In genomic region chr14:21989090-21989489, GRCh38 we compare ENCODE assay signal across 24 cellular contexts.
DNase-seq lines count a peak whose midpoint lies in the region; ATAC-seq and TF ChIP-seq lines count a peak whose summit lies in the region.
"Had no signal": no experiment of that assay in that cellular context is flagged by ENCODE, and none has a peak within 500 bp of the region (broad histone marks: within the 10 kb centered on the region; RNA-seq: fewer than 3 reads in every experiment).

No MANE protein-coding gene starts in this region.

- H3K27me3 Mint-ChIP-seq in activated naive CD4-positive, alpha-beta T cell treated with anti-CD3 and anti-CD28 coated beads, Interleukin-2, amount 50 U/mL, for 24 hours = no peaks in the 10 kb centered on the region
- H3K27me3 Mint-ChIP-seq in activated naive CD8-positive, alpha-beta T cell treated with anti-CD3 and anti-CD28 coated beads for 36 hours = no peaks in the 10 kb centered on the region
- no peaks in the 10 kb centered on the region for H3K27me3 Mint-ChIP-seq in stimulated activated naive CD8-positive, alpha-beta T cell treated with anti-CD3 and anti-CD28 coated beads, Interleukin-15, amount 100 ng/mL, for 72 hours

- H3K4me1 ChIP-seq in SK-N-SH (ENCODE audit: control insufficient read depth in 1 of 2, insufficient read depth in 2 of 2, low read depth in 1 of 2, low read length in 1 of 2) = no peaks in the 10 kb centered on the region
- H3K4me1 ChIP-seq: adrenal gland, breast epithelium, colonic mucosa, esophagus muscularis mucosa, SJSA1, suprapubic skin had no signal

- DNase-seq in activated naive CD4-positive, alpha-beta T cell treated with anti-CD3 and anti-CD28 coated beads, Interleukin-2, amount 50 U/mL, for 16 hours = no peak
- no peak for DNase-seq in SK-N-SH
- no peak for DNase-seq in activated naive CD8-positive, alpha-beta T cell treated with anti-CD3 and anti-CD28 coated beads for 36 hours
- DNase-seq in stimulated activated naive CD8-positive, alpha-beta T cell treated with anti-CD3 and anti-CD28 coated beads, Interleukin-15, amount 100 ng/mL, for 72 hours = no peak
- DNase-seq: activated CD8-positive, alpha-beta memory T cell treated with anti-CD3 and anti-CD28 coated beads, Interleukin-2, amount 50 U/mL, for 48 hours; adrenal gland; colonic mucosa; DMS53; GF-D8; HCEC 1CT; IMR-90; NCI-H1092 treated with DMSO at 0.1 percent for 48 hours; NCI-H2029; NCI-H446 treated with DMSO at 0.1 percent for 48 hours; NK-92 treated with Interleukin-12 subunit alpha and Interleukin-12 subunit beta, amount 100 ng/mL, for 24 hours; posterior cingulate gyrus had no signal

- H3K27ac ChIP-seq in SK-N-SH (ENCODE audit: low read depth in 2 of 2, low read length in 1 of 2) = no peak overlapping the region
- H3K27ac ChIP-seq: adrenal gland, breast epithelium, colonic mucosa, esophagus muscularis mucosa, SJSA1, suprapubic skin had no signal

- peak overlapping the region in 1 of 2 experiments; percentile 27; a peak in 1 of 4 replicates for H3K4me3 ChIP-seq in SK-N-SH (ENCODE audit: low read depth in 2 of 2, low read length in 1 of 2)
- H3K4me3 ChIP-seq: adrenal gland, breast epithelium, colonic mucosa, esophagus muscularis mucosa, SJSA1, suprapubic skin had no signal

- H4K20me1 ChIP-seq in SK-N-SH (ENCODE audit: insufficient read depth) = no peaks in the 10 kb centered on the region

- H2AFZ ChIP-seq in SK-N-SH (ENCODE audit: low read depth) = no peak overlapping the region

- H3K36me3 ChIP-seq in SK-N-SH (replicated peaks in 1 of 2; ENCODE audit: control insufficient read depth in 1 of 2, insufficient read depth in 2 of 2, low read length in 1 of 2) = no peaks in the 10 kb centered on the region
- H3K36me3 ChIP-seq: adrenal gland, breast epithelium, colonic mucosa, esophagus muscularis mucosa, SJSA1, suprapubic skin had no signal

- TF ChIP-seq CTCF in SK-N-SH (IDR thresholded peaks at IDR 0.05) = no peak

- H3K4me3 Mint-ChIP-seq in activated naive CD4-positive, alpha-beta T cell treated with anti-CD3 and anti-CD28 coated beads, Interleukin-2, amount 50 U/mL, for 24 hours = peak overlapping the region; percentile 65
- peak overlapping the region; percentile 32 for H3K4me3 Mint-ChIP-seq in activated naive CD8-positive, alpha-beta T cell treated with anti-CD3 and anti-CD28 coated beads for 36 hours
- H3K4me3 Mint-ChIP-seq in stimulated activated naive CD8-positive, alpha-beta T cell treated with anti-CD3 and anti-CD28 coated beads, Interleukin-15, amount 100 ng/mL, for 72 hours = peak overlapping the region; percentile 29 to 64
- H3K4me3 Mint-ChIP-seq: neural crest cell had no signal

- no peak for TF ChIP-seq RAD21 in SK-N-SH (IDR thresholded peaks at IDR 0.05; ENCODE audit: low read length)

- no peak overlapping the region for H3K9ac ChIP-seq in SK-N-SH

- peak overlapping the region; percentile 77 for H3K27ac Mint-ChIP-seq in activated naive CD4-positive, alpha-beta T cell treated with anti-CD3 and anti-CD28 coated beads, Interleukin-2, amount 50 U/mL, for 24 hours
- peak overlapping the region; percentile 77 for H3K27ac Mint-ChIP-seq in activated naive CD8-positive, alpha-beta T cell treated with anti-CD3 and anti-CD28 coated beads for 36 hours
- H3K27ac Mint-ChIP-seq in stimulated activated naive CD8-positive, alpha-beta T cell treated with anti-CD3 and anti-CD28 coated beads, Interleukin-15, amount 100 ng/mL, for 72 hours = peak overlapping the region in 1 of 2 donors; percentile 54

- peaks cover 21% of the 10 kb centered on the region for H3K4me1 Mint-ChIP-seq in activated naive CD4-positive, alpha-beta T cell treated with anti-CD3 and anti-CD28 coated beads, Interleukin-2, amount 50 U/mL, for 24 hours
- H3K4me1 Mint-ChIP-seq in activated naive CD8-positive, alpha-beta T cell treated with anti-CD3 and anti-CD28 coated beads for 36 hours = peaks cover 15% of the 10 kb centered on the region
- peaks cover 32% of the 10 kb centered on the region for H3K4me1 Mint-ChIP-seq in stimulated activated naive CD8-positive, alpha-beta T cell treated with anti-CD3 and anti-CD28 coated beads, Interleukin-15, amount 100 ng/mL, for 72 hours
- H3K4me1 Mint-ChIP-seq: neural crest cell had no signal

- H3K9me2 ChIP-seq in SK-N-SH = no peaks in the 10 kb centered on the region

- H3K27me3 ChIP-seq in SK-N-SH (ENCODE audit: insufficient read depth) = peaks cover 6% of the 10 kb centered on the region; the same call in 1 of the 2 replicates
- H3K27me3 ChIP-seq: adrenal gland, colonic mucosa, SJSA1, suprapubic skin had no signal

- CTCF ChIA-PET in SK-N-SH (lab: Yijun Ruan, JAX) = interaction anchor here (1.1 to 6.5 kb wide), 4 partner anchors 8 to 59 kb away, joined by 3 to 47 read pairs (median 4); no protein-coding TSS in a partner anchor

- H3K36me3 Mint-ChIP-seq in activated naive CD4-positive, alpha-beta T cell treated with anti-CD3 and anti-CD28 coated beads, Interleukin-2, amount 50 U/mL, for 24 hours = no peaks in the 10 kb centered on the region
- no peaks in the 10 kb centered on the region for H3K36me3 Mint-ChIP-seq in activated naive CD8-positive, alpha-beta T cell treated with anti-CD3 and anti-CD28 coated beads for 36 hours

- no peak for ATAC-seq in stimulated activated naive CD8-positive, alpha-beta T cell treated with anti-CD3 and anti-CD28 coated beads, Interleukin-15, amount 100 ng/mL, for 72 hours
- ATAC-seq in GM21515 (IDR thresholded peaks at IDR 0.05; ENCODE audit: unreplicated experiment) (no peak), HG03175 (IDR thresholded peaks at IDR 0.05; ENCODE audit: unreplicated experiment) (no peak)

- H3F3A ChIP-seq in SK-N-SH (replicated peaks; ENCODE audit: insufficient read depth) = no peaks in the 10 kb centered on the region

- no peaks in the 10 kb centered on the region for H3K79me2 ChIP-seq in SK-N-SH (ENCODE audit: insufficient read depth)

- TF ChIP-seq EP300 in SK-N-SH (IDR thresholded peaks at IDR 0.05; ENCODE audit: borderline replicate concordance in 1 of 2, low read depth in 1 of 2, low read length in 1 of 2) = no peak

- no peaks in the 10 kb centered on the region for H3K9me3 Mint-ChIP-seq in activated naive CD4-positive, alpha-beta T cell treated with anti-CD3 and anti-CD28 coated beads, Interleukin-2, amount 50 U/mL, for 24 hours
- no peaks in the 10 kb centered on the region for H3K9me3 Mint-ChIP-seq in activated naive CD8-positive, alpha-beta T cell treated with anti-CD3 and anti-CD28 coated beads for 36 hours
- no peaks in the 10 kb centered on the region for H3K9me3 Mint-ChIP-seq in stimulated activated naive CD8-positive, alpha-beta T cell treated with anti-CD3 and anti-CD28 coated beads, Interleukin-15, amount 100 ng/mL, for 72 hours
- H3K9me3 Mint-ChIP-seq: neural crest cell had no signal

- POLR2A ChIA-PET in SK-N-SH (lab: Yijun Ruan, JAX) = no interaction called here

- peak overlapping the region; percentile 2; the same call in 1 of the 2 replicates for H3K4me2 ChIP-seq in SK-N-SH

- H3K9me3 ChIP-seq in SK-N-SH = no peaks in the 10 kb centered on the region
- H3K9me3 ChIP-seq: adrenal gland, breast epithelium, colonic mucosa, esophagus muscularis mucosa, SJSA1, suprapubic skin had no signal

- WGBS in SK-N-SH (ENCODE audit: low lambda C conversion rate) = 4% methylated on average over 7 of the region's 7 CpGs

TF ChIP-seq in SK-N-SH, 30 proteins besides CTCF, POLR2A, EP300 and RAD21 (continues in another document):
- TF ChIP-seq GATA2 (CRISPR knock-in tag; IDR thresholded peaks at IDR 0.05) (no peak), YY1 (IDR thresholded peaks at IDR 0.05; ENCODE audit: low read depth) (no peak), CHD2 (IDR thresholded peaks at IDR 0.05; ENCODE audit: low read length, partially characterized antibody) (no peak), NFIC (IDR thresholded peaks at IDR 0.05; ENCODE audit: borderline replicate concordance) (no peak), NRF1 (IDR thresholded peaks at IDR 0.05; ENCODE audit: low read depth, low read length) (no peak)
- TF ChIP-seq, protein P1, sequence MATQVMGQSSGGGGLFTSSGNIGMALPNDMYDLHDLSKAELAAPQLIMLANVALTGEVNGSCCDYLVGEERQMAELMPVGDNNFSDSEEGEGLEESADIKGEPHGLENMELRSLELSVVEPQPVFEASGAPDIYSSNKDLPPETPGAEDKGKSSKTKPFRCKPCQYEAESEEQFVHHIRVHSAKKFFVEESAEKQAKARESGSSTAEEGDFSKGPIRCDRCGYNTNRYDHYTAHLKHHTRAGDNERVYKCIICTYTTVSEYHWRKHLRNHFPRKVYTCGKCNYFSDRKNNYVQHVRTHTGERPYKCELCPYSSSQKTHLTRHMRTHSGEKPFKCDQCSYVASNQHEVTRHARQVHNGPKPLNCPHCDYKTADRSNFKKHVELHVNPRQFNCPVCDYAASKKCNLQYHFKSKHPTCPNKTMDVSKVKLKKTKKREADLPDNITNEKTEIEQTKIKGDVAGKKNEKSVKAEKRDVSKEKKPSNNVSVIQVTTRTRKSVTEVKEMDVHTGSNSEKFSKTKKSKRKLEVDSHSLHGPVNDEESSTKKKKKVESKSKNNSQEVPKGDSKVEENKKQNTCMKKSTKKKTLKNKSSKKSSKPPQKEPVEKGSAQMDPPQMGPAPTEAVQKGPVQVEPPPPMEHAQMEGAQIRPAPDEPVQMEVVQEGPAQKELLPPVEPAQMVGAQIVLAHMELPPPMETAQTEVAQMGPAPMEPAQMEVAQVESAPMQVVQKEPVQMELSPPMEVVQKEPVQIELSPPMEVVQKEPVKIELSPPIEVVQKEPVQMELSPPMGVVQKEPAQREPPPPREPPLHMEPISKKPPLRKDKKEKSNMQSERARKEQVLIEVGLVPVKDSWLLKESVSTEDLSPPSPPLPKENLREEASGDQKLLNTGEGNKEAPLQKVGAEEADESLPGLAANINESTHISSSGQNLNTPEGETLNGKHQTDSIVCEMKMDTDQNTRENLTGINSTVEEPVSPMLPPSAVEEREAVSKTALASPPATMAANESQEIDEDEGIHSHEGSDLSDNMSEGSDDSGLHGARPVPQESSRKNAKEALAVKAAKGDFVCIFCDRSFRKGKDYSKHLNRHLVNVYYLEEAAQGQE (IDR thresholded peaks at IDR 0.05; ENCODE audit: low read depth, low read length) = no peak
- TF ChIP-seq, protein P2, sequence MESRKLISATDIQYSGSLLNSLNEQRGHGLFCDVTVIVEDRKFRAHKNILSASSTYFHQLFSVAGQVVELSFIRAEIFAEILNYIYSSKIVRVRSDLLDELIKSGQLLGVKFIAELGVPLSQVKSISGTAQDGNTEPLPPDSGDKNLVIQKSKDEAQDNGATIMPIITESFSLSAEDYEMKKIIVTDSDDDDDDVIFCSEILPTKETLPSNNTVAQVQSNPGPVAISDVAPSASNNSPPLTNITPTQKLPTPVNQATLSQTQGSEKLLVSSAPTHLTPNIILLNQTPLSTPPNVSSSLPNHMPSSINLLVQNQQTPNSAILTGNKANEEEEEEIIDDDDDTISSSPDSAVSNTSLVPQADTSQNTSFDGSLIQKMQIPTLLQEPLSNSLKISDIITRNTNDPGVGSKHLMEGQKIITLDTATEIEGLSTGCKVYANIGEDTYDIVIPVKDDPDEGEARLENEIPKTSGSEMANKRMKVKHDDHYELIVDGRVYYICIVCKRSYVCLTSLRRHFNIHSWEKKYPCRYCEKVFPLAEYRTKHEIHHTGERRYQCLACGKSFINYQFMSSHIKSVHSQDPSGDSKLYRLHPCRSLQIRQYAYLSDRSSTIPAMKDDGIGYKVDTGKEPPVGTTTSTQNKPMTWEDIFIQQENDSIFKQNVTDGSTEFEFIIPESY (IDR thresholded peaks at IDR 0.05; ENCODE audit: borderline replicate concordance, low read depth) = no peak
